ENCODE assay signal across 15 cellular contexts in genomic region chr11:69007978-69008381, GRCh38. TPM values are rescaled to one million over a fixed set of nuclear protein-coding genes. Genes with fewer than 3 reads are reported as not detected.
A peak's percentile ranks its signal among the peaks of the same experiment; 100 is the strongest.
DNase-seq lines count a peak whose midpoint lies in the region; TF ChIP-seq lines count a peak whose summit lies in the region.
"Had no signal": no experiment of that assay in that cellular context is flagged by ENCODE, and none has a peak within 500 bp of the region (broad histone marks: within the 10 kb centered on the region; RNA-seq: fewer than 3 reads in every experiment).

No MANE protein-coding gene starts in this region.

- no peak overlapping the region for H3K4me3 ChIP-seq in endodermal cell (ENCODE audit: low read length)
- H3K4me3 ChIP-seq in mesodermal cell (ENCODE audit: extremely low read depth, insufficient read depth, low read length, poor library complexity, severe bottlenecking), result no peak overlapping the region
- peak overlapping the region; percentile 2 to 81 for H3K4me3 ChIP-seq in tibial artery

- H3K27ac ChIP-seq in endodermal cell (ENCODE audit: low read depth, low read length), result no peak overlapping the region
- H3K27ac ChIP-seq in mesodermal cell (ENCODE audit: low read depth, low read length, severe bottlenecking), result peak overlapping the region; percentile 84
- peak overlapping the region; percentile 91 to 93 for H3K27ac ChIP-seq in tibial artery

- peaks cover 25% of the 10 kb centered on the region for H3K4me1 Mint-ChIP-seq in endodermal cell
- H3K4me1 Mint-ChIP-seq: activated naive CD8-positive, alpha-beta T cell treated with anti-CD3 and anti-CD28 coated beads for 36 hours had no signal

- H3K4me3 Mint-ChIP-seq in endodermal cell, result no peak overlapping the region
- H3K4me3 Mint-ChIP-seq: activated naive CD8-positive, alpha-beta T cell treated with anti-CD3 and anti-CD28 coated beads for 36 hours had no signal

- no peaks in the 10 kb centered on the region for H3K36me3 Mint-ChIP-seq in endodermal cell (ENCODE audit: low read depth)
- H3K36me3 Mint-ChIP-seq: activated naive CD8-positive, alpha-beta T cell treated with anti-CD3 and anti-CD28 coated beads for 36 hours had no signal

- H3K27me3 ChIP-seq in endodermal cell (ENCODE audit: control insufficient read depth, insufficient read depth, low read length, poor library complexity, severe bottlenecking), result no peaks in the 10 kb centered on the region
- no peaks in the 10 kb centered on the region for H3K27me3 ChIP-seq in tibial artery

- no peak overlapping the region for H3K9ac ChIP-seq in endodermal cell (ENCODE audit: extremely low read depth, low read length, poor library complexity, severe bottlenecking)

- no peaks in the 10 kb centered on the region for H3K9me3 Mint-ChIP-seq in endodermal cell
- H3K9me3 Mint-ChIP-seq: activated naive CD8-positive, alpha-beta T cell treated with anti-CD3 and anti-CD28 coated beads for 36 hours had no signal

- no peaks in the 10 kb centered on the region for H3K9me3 ChIP-seq in endodermal cell (ENCODE audit: control insufficient read depth, low read length)
- no peaks in the 10 kb centered on the region for H3K9me3 ChIP-seq in mesodermal cell (ENCODE audit: control insufficient read depth, low read length)
- no peaks in the 10 kb centered on the region for H3K9me3 ChIP-seq in tibial artery

- H3K27ac Mint-ChIP-seq in endodermal cell, result no peak overlapping the region
- H3K27ac Mint-ChIP-seq: activated naive CD8-positive, alpha-beta T cell treated with anti-CD3 and anti-CD28 coated beads for 36 hours had no signal

- H3K4me1 ChIP-seq in endodermal cell (ENCODE audit: control insufficient read depth, insufficient read depth, low read length) (peaks cover 18% of the 10 kb centered on the region), mesodermal cell (ENCODE audit: control insufficient read depth, insufficient read depth, low read length, poor library complexity, severe bottlenecking) (peaks cover 57% of the 10 kb centered on the region), tibial artery (peaks cover 9 to 83% (median 70%) of the 10 kb centered on the region in 4 donors)

- peak; percentile 88 for DNase-seq in NCI-H146 treated with DMSO at 0.1 percent for 48 hours (lab: John Stamatoyannopoulos, UW; ENCODE audit: unreplicated experiment)
- peak; percentile 37 for DNase-seq in endodermal cell
- peak in 1 of 2 donors; percentile 69 for DNase-seq in tibial artery
- no peak for DNase-seq in GM19238 (ENCODE audit: insufficient read length, low spot score)
- no peak for DNase-seq in effector CD4-positive, alpha-beta T cell
- DNase-seq in superior temporal gyrus (ENCODE audit: extremely low spot score), result no peak
- no peak for DNase-seq in HUDEP-2 (lab: John Stamatoyannopoulos, UW; ENCODE audit: unreplicated experiment in 76 of 76)
- DNase-seq: activated CD4-positive, alpha-beta T cell treated with anti-CD3 and anti-CD28 coated beads for 1 hour; activated naive CD8-positive, alpha-beta T cell treated with anti-CD3 and anti-CD28 coated beads for 36 hours; MM.1S; RPMI8226; stimulated activated CD4-positive, alpha-beta T cell treated with anti-CD3 and anti-CD28 coated beads, Interleukin-12 subunit alpha, Interleukin-12 subunit beta, amount 100 ng/mL, for 4 hours; stimulated activated naive CD8-positive, alpha-beta T cell treated with anti-CD3 and anti-CD28 coated beads, Interleukin-15, Interleukin-2, amounts not matched to agents 100 U/mL and 50 U/mL, for 24 hours had no signal

- intact Hi-C loops in tibial artery (cut with DNase I; ENCODE audit: low total_unique reads), result loop anchor here (5.0 to 10.0 kb wide), 2 partner anchors 79 to 83 kb away; no protein-coding TSS in a partner anchor

- peaks cover 12% of the 10 kb centered on the region for H3K27me3 Mint-ChIP-seq in endodermal cell (ENCODE audit: insufficient read depth)

- TF ChIP-seq CTCF in endodermal cell (conservative IDR thresholded peaks at IDR 0.05) (no peak), tibial artery (IDR thresholded peaks at IDR 0.05) (no peak)

- H3K36me3 ChIP-seq in endodermal cell (ENCODE audit: control insufficient read depth, insufficient read depth, low read length) (no peaks in the 10 kb centered on the region), mesodermal cell (ENCODE audit: control insufficient read depth, insufficient read depth, low read length) (peaks cover 19% of the 10 kb centered on the region), tibial artery (peaks cover 47 to 57% (median 48%) of the 10 kb centered on the region in 3 donors)

- 85 to 95% methylated on average over 4 to 8 of the region's 8 CpGs for WGBS in endodermal cell (ENCODE audit: insufficient coverage in 1 of 2, insufficient read length in 1 of 2), 2 experiments
- 70 to 80% methylated on average over 6 to 7 of the region's 8 CpGs for WGBS in mesodermal cell (ENCODE audit: insufficient coverage in 2 of 2), 2 experiments

RNA-seq across cellular contexts. Expression of gene MRGPRF, which starts 5.1 kb away (rescaled TPM):
- 1 to 10 TPM; 3.7 to 4.7 TPM for total RNA-seq in endodermal cell
- 1.9 TPM for polyA plus RNA-seq in endodermal cell (2013, experiment 1 of 2)
- 1.5 TPM for polyA plus RNA-seq in endodermal cell (2013, experiment 2 of 2)
- 4.4 TPM for polyA plus RNA-seq in mesodermal cell (2013, experiment 1 of 2)
- polyA plus RNA-seq in mesodermal cell (2013, experiment 2 of 2), result 4.5 TPM
- total RNA-seq: activated naive CD8-positive, alpha-beta T cell treated with anti-CD3 and anti-CD28 coated beads for 36 hours had no signal

RNA-seq across cellular contexts. Expression of gene MRGPRD, which starts 27.2 kb away (rescaled TPM):
- not detected for total RNA-seq in endodermal cell
- polyA plus RNA-seq in endodermal cell (2013, experiment 1 of 2), result not detected
- not detected for polyA plus RNA-seq in endodermal cell (2013, experiment 2 of 2)
- polyA plus RNA-seq in mesodermal cell (2013, experiment 1 of 2), result not detected
- not detected for polyA plus RNA-seq in mesodermal cell (2013, experiment 2 of 2)
- total RNA-seq: activated naive CD8-positive, alpha-beta T cell treated with anti-CD3 and anti-CD28 coated beads for 36 hours; left cardiac atrium had no signal

RNA-seq across cellular contexts. Expression of gene TPCN2, which starts 40.8 kb away (rescaled TPM):
- total RNA-seq in endodermal cell, result 10 to 100 TPM; 20.7 to 27.9 TPM
- 9.3 TPM for polyA plus RNA-seq in endodermal cell (2013, experiment 1 of 2)
- 8.0 TPM for polyA plus RNA-seq in endodermal cell (2013, experiment 2 of 2)
- 8.9 TPM for polyA plus RNA-seq in mesodermal cell (2013, experiment 1 of 2)
- 7.7 TPM for polyA plus RNA-seq in mesodermal cell (2013, experiment 2 of 2)

Comparison
In these comparisons a context has a peak if more than half of its experiments do, and no peak if none do; other contexts are left out.
1. DNase-seq: peak in NCI-H146 treated with DMSO at 0.1 percent for 48 hours (single experiment) and endodermal cell (single experiment); none in GM19238 (single experiment), effector CD4-positive, alpha-beta T cell (single experiment), superior temporal gyrus (single experiment) and HUDEP-2 (0 of 76).
2. H3K4me3 ChIP-seq: peak in tibial artery (2 of 2); none in endodermal cell (single experiment) and mesodermal cell (single experiment).